Comparison of ENCODE assay signal across 2 cellular contexts in the genomic region with DNA sequence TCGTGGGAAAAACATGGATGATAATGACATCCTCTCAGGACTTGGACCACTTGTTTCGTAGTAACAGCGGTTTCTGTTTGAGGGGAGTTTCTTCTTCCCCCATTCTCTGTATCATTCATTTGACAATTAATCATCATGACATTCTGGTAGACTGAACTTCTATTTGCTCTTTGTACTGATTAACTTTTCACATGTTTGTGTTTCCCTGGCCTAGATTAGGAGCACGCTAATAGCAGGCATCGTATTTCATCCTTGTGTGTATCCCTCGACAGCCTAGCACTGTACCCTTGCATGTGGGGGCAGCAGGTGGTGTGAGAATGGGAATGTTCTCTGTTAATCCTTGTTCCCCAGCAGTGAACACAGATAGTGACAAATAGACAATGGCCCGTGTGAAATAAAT.
TF ChIP-seq lines count a peak whose summit lies in the region.

No MANE protein-coding gene starts in this region.

TF ChIP-seq in HEK293, 187 proteins besides CTCF, POLR2A, EP300 and RAD21:
- TF ChIP-seq GLIS2 (tag by site-specific recombination; IDR thresholded peaks at IDR 0.05): no peak
- TF ChIP-seq, protein P1, sequence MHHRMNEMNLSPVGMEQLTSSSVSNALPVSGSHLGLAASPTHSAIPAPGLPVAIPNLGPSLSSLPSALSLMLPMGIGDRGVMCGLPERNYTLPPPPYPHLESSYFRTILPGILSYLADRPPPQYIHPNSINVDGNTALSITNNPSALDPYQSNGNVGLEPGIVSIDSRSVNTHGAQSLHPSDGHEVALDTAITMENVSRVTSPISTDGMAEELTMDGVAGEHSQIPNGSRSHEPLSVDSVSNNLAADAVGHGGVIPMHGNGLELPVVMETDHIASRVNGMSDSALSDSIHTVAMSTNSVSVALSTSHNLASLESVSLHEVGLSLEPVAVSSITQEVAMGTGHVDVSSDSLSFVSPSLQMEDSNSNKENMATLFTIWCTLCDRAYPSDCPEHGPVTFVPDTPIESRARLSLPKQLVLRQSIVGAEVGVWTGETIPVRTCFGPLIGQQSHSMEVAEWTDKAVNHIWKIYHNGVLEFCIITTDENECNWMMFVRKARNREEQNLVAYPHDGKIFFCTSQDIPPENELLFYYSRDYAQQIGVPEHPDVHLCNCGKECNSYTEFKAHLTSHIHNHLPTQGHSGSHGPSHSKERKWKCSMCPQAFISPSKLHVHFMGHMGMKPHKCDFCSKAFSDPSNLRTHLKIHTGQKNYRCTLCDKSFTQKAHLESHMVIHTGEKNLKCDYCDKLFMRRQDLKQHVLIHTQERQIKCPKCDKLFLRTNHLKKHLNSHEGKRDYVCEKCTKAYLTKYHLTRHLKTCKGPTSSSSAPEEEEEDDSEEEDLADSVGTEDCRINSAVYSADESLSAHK (tag by site-specific recombination; IDR thresholded peaks at IDR 0.05): peak; percentile 59

TF ChIP-seq in HepG2, 621 proteins besides CTCF, POLR2A, EP300 and RAD21 (continued from another document):
- TF ChIP-seq MED1 (CRISPR knock-in tag; IDR thresholded peaks at IDR 0.05) (peak; percentile 15; the same call in 1 of the 2 replicates), RXRB (CRISPR knock-in tag; IDR thresholded peaks at IDR 0.05; ENCODE audit: borderline replicate concordance) (0 out of 2 replicates have a peak, but pooled peaks have one; percentile 19), PHF21A (CRISPR knock-in tag; IDR thresholded peaks at IDR 0.05) (no peak), SIX4 (CRISPR knock-in tag; IDR thresholded peaks at IDR 0.05) (peak; percentile 94), FOXA3 (CRISPR knock-in tag; IDR thresholded peaks at IDR 0.05) (peak; percentile 47), KDM3A (CRISPR knock-in tag; IDR thresholded peaks at IDR 0.05; ENCODE audit: low read depth) (no peak), TP53 (CRISPR knock-in tag; conservative IDR thresholded peaks at IDR 0.05) (no peak), FOXA1 (IDR thresholded peaks at IDR 0.05) (no peak), FOXA1 (CRISPR knock-in tag; IDR thresholded peaks at IDR 0.05) (0 out of 2 replicates have a peak, but pooled peaks have one; percentile 7), MEIS1 (CRISPR knock-in tag; IDR thresholded peaks at IDR 0.05; ENCODE audit: borderline replicate concordance) (0 out of 2 replicates have a peak, but pooled peaks have one; percentile 43), PAXIP1 (CRISPR knock-in tag; conservative IDR thresholded peaks at IDR 0.05) (peak; percentile 43; the same call in 1 of the 2 replicates), FOXP1 (IDR thresholded peaks at IDR 0.05) (no peak), FOXP1 (CRISPR knock-in tag; IDR thresholded peaks at IDR 0.05) (peak; percentile 33; the same call in 1 of the 2 replicates), SOX13 (IDR thresholded peaks at IDR 0.05) (no peak), SOX13 (CRISPR knock-in tag; conservative IDR thresholded peaks at IDR 0.05 in 1 of 2, IDR thresholded peaks at IDR 0.05 in 1 of 2) (peak in 1 of 2 experiments; percentile 49; a peak in 2 of 4 replicates), ZNF598 (CRISPR knock-in tag; IDR thresholded peaks at IDR 0.05; ENCODE audit: borderline replicate concordance) (no peak), TBX2 (CRISPR knock-in tag; IDR thresholded peaks at IDR 0.05; ENCODE audit: borderline replicate concordance) (peak; percentile 41; the same call in 1 of the 2 replicates), MED13 (CRISPR knock-in tag; IDR thresholded peaks at IDR 0.05) (no peak), POLR2AphosphoS2 (IDR thresholded peaks at IDR 0.05; ENCODE audit: low read depth, low read length) (no peak), SALL1 (CRISPR knock-in tag; IDR thresholded peaks at IDR 0.05) (peak; percentile 19; the same call in 1 of the 2 replicates), SRSF1 (optimal IDR thresholded peaks at IDR 0.05; ENCODE audit: low read depth, low read length) (no peak), SNAI1 (CRISPR knock-in tag; IDR thresholded peaks at IDR 0.05; ENCODE audit: borderline replicate concordance) (no peak), NCOR1 (IDR thresholded peaks at IDR 0.05; ENCODE audit: borderline replicate concordance, low read length) (peak; percentile 53; the same call in 1 of the 2 replicates), MEIS2 (CRISPR knock-in tag; IDR thresholded peaks at IDR 0.05) (0 out of 2 replicates have a peak, but pooled peaks have one; percentile 35), HOXA5 (CRISPR knock-in tag; IDR thresholded peaks at IDR 0.05) (peak; percentile 99), GATAD2A (CRISPR knock-in tag; IDR thresholded peaks at IDR 0.05) (peak; percentile 21; the same call in 1 of the 2 replicates), ZFX (CRISPR knock-in tag; IDR thresholded peaks at IDR 0.05; ENCODE audit: low read depth) (0 out of 2 replicates have a peak, but pooled peaks have one; percentile 18), SAP130 (CRISPR knock-in tag; IDR thresholded peaks at IDR 0.05; ENCODE audit: low read depth) (peak; percentile 40; the same call in 1 of the 2 replicates), NR2F6 (IDR thresholded peaks at IDR 0.05) (0 out of 2 replicates have a peak, but pooled peaks have one; percentile 10), NR2F6 (CRISPR knock-in tag; IDR thresholded peaks at IDR 0.05) (no peak), BCL6 (CRISPR knock-in tag; IDR thresholded peaks at IDR 0.05) (peak; percentile 89), SOX6 (IDR thresholded peaks at IDR 0.05) (no peak), SOX6 (CRISPR knock-in tag; IDR thresholded peaks at IDR 0.05) (peak; percentile 37), SIX1 (CRISPR knock-in tag; IDR thresholded peaks at IDR 0.05; ENCODE audit: borderline replicate concordance) (peak; percentile 77)
- TF ChIP-seq, protein P2, sequence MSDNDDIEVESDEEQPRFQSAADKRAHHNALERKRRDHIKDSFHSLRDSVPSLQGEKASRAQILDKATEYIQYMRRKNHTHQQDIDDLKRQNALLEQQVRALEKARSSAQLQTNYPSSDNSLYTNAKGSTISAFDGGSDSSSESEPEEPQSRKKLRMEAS (IDR thresholded peaks at IDR 0.05): peak; percentile 49; the same call in 1 of the 2 replicates
- TF ChIP-seq, protein P3, sequence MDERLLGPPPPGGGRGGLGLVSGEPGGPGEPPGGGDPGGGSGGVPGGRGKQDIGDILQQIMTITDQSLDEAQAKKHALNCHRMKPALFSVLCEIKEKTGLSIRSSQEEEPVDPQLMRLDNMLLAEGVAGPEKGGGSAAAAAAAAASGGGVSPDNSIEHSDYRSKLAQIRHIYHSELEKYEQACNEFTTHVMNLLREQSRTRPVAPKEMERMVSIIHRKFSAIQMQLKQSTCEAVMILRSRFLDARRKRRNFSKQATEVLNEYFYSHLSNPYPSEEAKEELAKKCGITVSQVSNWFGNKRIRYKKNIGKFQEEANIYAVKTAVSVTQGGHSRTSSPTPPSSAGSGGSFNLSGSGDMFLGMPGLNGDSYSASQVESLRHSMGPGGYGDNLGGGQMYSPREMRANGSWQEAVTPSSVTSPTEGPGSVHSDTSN (CRISPR knock-in tag; IDR thresholded peaks at IDR 0.05): peak; percentile 43; the same call in 1 of the 2 replicates
- TF ChIP-seq, protein P4, sequence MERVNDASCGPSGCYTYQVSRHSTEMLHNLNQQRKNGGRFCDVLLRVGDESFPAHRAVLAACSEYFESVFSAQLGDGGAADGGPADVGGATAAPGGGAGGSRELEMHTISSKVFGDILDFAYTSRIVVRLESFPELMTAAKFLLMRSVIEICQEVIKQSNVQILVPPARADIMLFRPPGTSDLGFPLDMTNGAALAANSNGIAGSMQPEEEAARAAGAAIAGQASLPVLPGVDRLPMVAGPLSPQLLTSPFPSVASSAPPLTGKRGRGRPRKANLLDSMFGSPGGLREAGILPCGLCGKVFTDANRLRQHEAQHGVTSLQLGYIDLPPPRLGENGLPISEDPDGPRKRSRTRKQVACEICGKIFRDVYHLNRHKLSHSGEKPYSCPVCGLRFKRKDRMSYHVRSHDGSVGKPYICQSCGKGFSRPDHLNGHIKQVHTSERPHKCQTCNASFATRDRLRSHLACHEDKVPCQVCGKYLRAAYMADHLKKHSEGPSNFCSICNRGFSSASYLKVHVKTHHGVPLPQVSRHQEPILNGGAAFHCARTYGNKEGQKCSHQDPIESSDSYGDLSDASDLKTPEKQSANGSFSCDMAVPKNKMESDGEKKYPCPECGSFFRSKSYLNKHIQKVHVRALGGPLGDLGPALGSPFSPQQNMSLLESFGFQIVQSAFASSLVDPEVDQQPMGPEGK (CRISPR knock-in tag; IDR thresholded peaks at IDR 0.05): peak; percentile 30; the same call in 1 of the 2 replicates
- TF ChIP-seq, protein P5, sequence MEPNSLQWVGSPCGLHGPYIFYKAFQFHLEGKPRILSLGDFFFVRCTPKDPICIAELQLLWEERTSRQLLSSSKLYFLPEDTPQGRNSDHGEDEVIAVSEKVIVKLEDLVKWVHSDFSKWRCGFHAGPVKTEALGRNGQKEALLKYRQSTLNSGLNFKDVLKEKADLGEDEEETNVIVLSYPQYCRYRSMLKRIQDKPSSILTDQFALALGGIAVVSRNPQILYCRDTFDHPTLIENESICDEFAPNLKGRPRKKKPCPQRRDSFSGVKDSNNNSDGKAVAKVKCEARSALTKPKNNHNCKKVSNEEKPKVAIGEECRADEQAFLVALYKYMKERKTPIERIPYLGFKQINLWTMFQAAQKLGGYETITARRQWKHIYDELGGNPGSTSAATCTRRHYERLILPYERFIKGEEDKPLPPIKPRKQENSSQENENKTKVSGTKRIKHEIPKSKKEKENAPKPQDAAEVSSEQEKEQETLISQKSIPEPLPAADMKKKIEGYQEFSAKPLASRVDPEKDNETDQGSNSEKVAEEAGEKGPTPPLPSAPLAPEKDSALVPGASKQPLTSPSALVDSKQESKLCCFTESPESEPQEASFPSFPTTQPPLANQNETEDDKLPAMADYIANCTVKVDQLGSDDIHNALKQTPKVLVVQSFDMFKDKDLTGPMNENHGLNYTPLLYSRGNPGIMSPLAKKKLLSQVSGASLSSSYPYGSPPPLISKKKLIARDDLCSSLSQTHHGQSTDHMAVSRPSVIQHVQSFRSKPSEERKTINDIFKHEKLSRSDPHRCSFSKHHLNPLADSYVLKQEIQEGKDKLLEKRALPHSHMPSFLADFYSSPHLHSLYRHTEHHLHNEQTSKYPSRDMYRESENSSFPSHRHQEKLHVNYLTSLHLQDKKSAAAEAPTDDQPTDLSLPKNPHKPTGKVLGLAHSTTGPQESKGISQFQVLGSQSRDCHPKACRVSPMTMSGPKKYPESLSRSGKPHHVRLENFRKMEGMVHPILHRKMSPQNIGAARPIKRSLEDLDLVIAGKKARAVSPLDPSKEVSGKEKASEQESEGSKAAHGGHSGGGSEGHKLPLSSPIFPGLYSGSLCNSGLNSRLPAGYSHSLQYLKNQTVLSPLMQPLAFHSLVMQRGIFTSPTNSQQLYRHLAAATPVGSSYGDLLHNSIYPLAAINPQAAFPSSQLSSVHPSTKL (CRISPR knock-in tag; IDR thresholded peaks at IDR 0.05): 0 out of 2 replicates have a peak, but pooled peaks have one; percentile 19
- TF ChIP-seq, protein P6, sequence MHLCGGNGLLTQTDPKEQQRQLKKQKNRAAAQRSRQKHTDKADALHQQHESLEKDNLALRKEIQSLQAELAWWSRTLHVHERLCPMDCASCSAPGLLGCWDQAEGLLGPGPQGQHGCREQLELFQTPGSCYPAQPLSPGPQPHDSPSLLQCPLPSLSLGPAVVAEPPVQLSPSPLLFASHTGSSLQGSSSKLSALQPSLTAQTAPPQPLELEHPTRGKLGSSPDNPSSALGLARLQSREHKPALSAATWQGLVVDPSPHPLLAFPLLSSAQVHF (CRISPR knock-in tag; IDR thresholded peaks at IDR 0.05): no peak
- TF ChIP-seq, protein P7, sequence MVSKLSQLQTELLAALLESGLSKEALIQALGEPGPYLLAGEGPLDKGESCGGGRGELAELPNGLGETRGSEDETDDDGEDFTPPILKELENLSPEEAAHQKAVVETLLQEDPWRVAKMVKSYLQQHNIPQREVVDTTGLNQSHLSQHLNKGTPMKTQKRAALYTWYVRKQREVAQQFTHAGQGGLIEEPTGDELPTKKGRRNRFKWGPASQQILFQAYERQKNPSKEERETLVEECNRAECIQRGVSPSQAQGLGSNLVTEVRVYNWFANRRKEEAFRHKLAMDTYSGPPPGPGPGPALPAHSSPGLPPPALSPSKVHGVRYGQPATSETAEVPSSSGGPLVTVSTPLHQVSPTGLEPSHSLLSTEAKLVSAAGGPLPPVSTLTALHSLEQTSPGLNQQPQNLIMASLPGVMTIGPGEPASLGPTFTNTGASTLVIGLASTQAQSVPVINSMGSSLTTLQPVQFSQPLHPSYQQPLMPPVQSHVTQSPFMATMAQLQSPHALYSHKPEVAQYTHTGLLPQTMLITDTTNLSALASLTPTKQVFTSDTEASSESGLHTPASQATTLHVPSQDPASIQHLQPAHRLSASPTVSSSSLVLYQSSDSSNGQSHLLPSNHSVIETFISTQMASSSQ (IDR thresholded peaks at IDR 0.05; ENCODE audit: low read depth): peak; percentile 39; the same call in 1 of the 2 replicates
- TF ChIP-seq, protein P7 (CRISPR knock-in tag; IDR thresholded peaks at IDR 0.05; ENCODE audit: borderline replicate concordance): peak; percentile 58; the same call in 1 of the 2 replicates
